In the genomic region with DNA sequence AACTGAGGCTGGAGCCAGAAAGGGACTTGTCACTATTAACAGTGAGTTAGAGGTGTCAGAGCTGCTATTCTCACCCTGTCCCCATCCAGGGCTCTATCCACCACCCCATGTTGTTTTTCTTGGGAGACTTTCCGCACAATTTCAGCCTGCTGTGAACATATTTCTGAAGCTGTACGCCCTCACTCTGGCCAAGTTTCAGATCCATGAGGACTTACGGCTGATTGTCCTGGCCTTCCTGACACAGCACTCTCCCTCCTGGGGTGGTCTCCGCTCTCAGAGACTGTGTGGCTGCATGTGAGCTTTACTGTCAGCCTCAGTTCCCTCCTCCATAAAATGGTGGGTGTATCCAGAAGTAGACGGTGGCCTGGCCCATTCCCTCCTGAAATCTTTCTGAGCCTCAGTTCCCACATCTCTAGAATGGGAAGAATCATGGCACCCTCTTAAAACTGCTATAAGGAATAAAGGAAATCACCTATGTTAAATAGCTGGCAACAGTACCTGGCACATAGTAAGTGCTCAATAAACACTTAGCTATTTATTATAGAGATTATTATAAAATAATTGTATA, we compare ENCODE assay signal across 22 cellular contexts. TPM values are rescaled to one million over a fixed set of nuclear protein-coding genes. Genes with fewer than 3 reads are reported as not detected.
A peak's percentile ranks its signal among the peaks of the same experiment; 100 is the strongest.
DNase-seq lines count a peak whose midpoint lies in the region; ATAC-seq and TF ChIP-seq lines count a peak whose summit lies in the region.
"Had no signal": no experiment of that assay in that cellular context is flagged by ENCODE, and none has a peak within 500 bp of the region (broad histone marks: within the 10 kb centered on the region; RNA-seq: fewer than 3 reads in every experiment).

No MANE protein-coding gene starts in this region.

- no peak for ATAC-seq in GM21619 (IDR thresholded peaks at IDR 0.05; ENCODE audit: unreplicated experiment)

- H3K36me3 ChIP-seq in NT2/D1 (ENCODE audit: insufficient read depth, insufficient read length, low read length): no peaks in the 10 kb centered on the region
- H3K36me3 ChIP-seq in esophagus (ENCODE audit: control insufficient read depth in 2 of 2, insufficient read depth in 2 of 2, low read length in 1 of 2): no peaks in the 10 kb centered on the region
- no peaks in the 10 kb centered on the region for H3K36me3 ChIP-seq in ovary
- no peaks in the 10 kb centered on the region for H3K36me3 ChIP-seq in tibial artery
- H3K36me3 ChIP-seq: BLaER1, upper lobe of left lung had no signal

- H3K4me3 ChIP-seq in NT2/D1 (ENCODE audit: insufficient read length, low read depth): no peak overlapping the region
- H3K4me3 ChIP-seq in esophagus (ENCODE audit: low read depth in 1 of 2, low read length in 2 of 2): no peak overlapping the region
- no peak overlapping the region for H3K4me3 ChIP-seq in ovary
- H3K4me3 ChIP-seq in tibial artery: peak overlapping the region in 1 of 2 donors; percentile 20
- H3K4me3 ChIP-seq: BLaER1, upper lobe of left lung had no signal

- H3K27me3 ChIP-seq in NT2/D1 (ENCODE audit: insufficient read depth, insufficient read length) (no peaks in the 10 kb centered on the region), esophagus (ENCODE audit: control insufficient read depth in 1 of 2, insufficient read depth in 2 of 2, low read length in 2 of 2) (no peaks in the 10 kb centered on the region), ovary (no peaks in the 10 kb centered on the region), tibial artery (no peaks in the 10 kb centered on the region)
- H3K27me3 ChIP-seq: BLaER1, upper lobe of left lung had no signal

- no peak for TF ChIP-seq POLR2A in ovary (IDR thresholded peaks at IDR 0.05)

- H3K9me3 ChIP-seq in NT2/D1 (ENCODE audit: insufficient read depth, low read length) (no peaks in the 10 kb centered on the region), esophagus (ENCODE audit: control insufficient read depth in 2 of 2, insufficient read depth in 1 of 2, low read depth in 1 of 2, low read length in 1 of 2) (no peaks in the 10 kb centered on the region), ovary (no peaks in the 10 kb centered on the region), tibial artery (no peaks in the 10 kb centered on the region)
- H3K9me3 ChIP-seq: BLaER1, upper lobe of left lung had no signal

- H3K27ac ChIP-seq in esophagus (ENCODE audit: low read depth in 2 of 2, low read length in 1 of 2) (peak overlapping the region; percentile 69 to 72), ovary (peak overlapping the region; percentile 34 to 55), tibial artery (peak overlapping the region; percentile 93)
- H3K27ac ChIP-seq: BLaER1, upper lobe of left lung had no signal

- H3K9ac ChIP-seq in NT2/D1 (ENCODE audit: insufficient read length, low read depth): peak overlapping the region; percentile 42
- H3K9ac ChIP-seq: BLaER1 had no signal

- DNase-seq in NT2/D1 (ENCODE audit: low read depth, low spot score) (no peak), ovary (no peak), tibial artery (peak in 1 of 2 donors; percentile 77), amygdala (lab: John Stamatoyannopoulos, UW) (no peak), glomerular visceral epithelial cell (ENCODE audit: extremely low spot score) (no peak)
- DNase-seq: ACHN; activated gamma-delta T cell treated with Interleukin-2 at 50 U/mL for 16 hours; activated T-cell treated with anti-CD3 and anti-CD28 coated beads, Interleukin-2, amount 50 U/mL, for 1 hour; GDM1; glutamatergic neuron; KG1; NCI-H146; NCI-H524 treated with DMSO at 0.1 percent for 48 hours; occipital lobe; stimulated activated naive CD4-positive, alpha-beta T cell treated with Interleukin-2 at 50 U/mL for 16 hours had no signal

- TF ChIP-seq CTCF in ovary (IDR thresholded peaks at IDR 0.05): no peak
- no peak for TF ChIP-seq CTCF in tibial artery (IDR thresholded peaks at IDR 0.05)

- 79 to 84% methylated on average over 5 of the region's 5 CpGs for WGBS in esophagus, 2 donors
- 60 to 74% (median 65%) methylated on average over 5 of the region's 5 CpGs for WGBS in ovary, 3 donors

- H3K4me1 ChIP-seq in NT2/D1 (ENCODE audit: insufficient read depth, insufficient read length) (peaks cover 7% of the 10 kb centered on the region), esophagus (ENCODE audit: control insufficient read depth in 2 of 2, insufficient read depth in 2 of 2, low read length in 1 of 2) (peaks cover 0 to 3% of the 10 kb centered on the region in 2 donors), ovary (ENCODE audit: insufficient read depth) (peaks cover 34% of the 10 kb centered on the region), tibial artery (peaks cover 0 to 72% (median 64%) of the 10 kb centered on the region in 4 donors)
- H3K4me1 ChIP-seq: BLaER1 had no signal

- TF ChIP-seq EP300 in ovary (IDR thresholded peaks at IDR 0.05): no peak

- intact Hi-C loops in ovary (cut with DNase I) (loop anchor here in 2 of 4 donors (5.0 kb wide), 3 partner anchors 42 to 172 kb away; partner anchors contain the start of gene CSNK1A1 (in 1 of the 2)), tibial artery (cut with DNase I; ENCODE audit: low total_unique reads) (loop anchor here (5.0 kb wide), 1 partner anchor 42 kb away; no protein-coding TSS in a partner anchor)

RNA-seq across cellular contexts. Expression of gene IL17B, which starts 0.8 kb away (rescaled TPM):
- polyA plus RNA-seq in esophagus (1 to 10 TPM; 1.4 TPM), ovary (1 to 10 TPM in 1 of 2 donors, not detected in 1; 1.7 TPM)
- under 1 TPM in 2 of 7 donors, not detected in 5; 0.47 to 0.54 TPM for total RNA-seq in ovary
- total RNA-seq: lung microvascular endothelial cell; occipital lobe; SK-MEL-5; T-helper 1 cell treated with Interleukin-12 subunit alpha and Interleukin-12 subunit beta and Interleukin-4 antibody, amounts not matched to agents 30 ng/mL and 1 ng/mL, for 36 hours had no signal

RNA-seq across cellular contexts. Expression of gene PCYOX1L, which starts 22.0 kb away (rescaled TPM):
- polyA plus RNA-seq in esophagus: 1 to 10 TPM; 2.7 to 5.7 TPM
- total RNA-seq in ovary: 10 to 100 TPM in 2 of 7 donors, 1 to 10 TPM in 5; 5.8 to 11.5 (median 8.8) TPM
- polyA plus RNA-seq in ovary: 10 to 100 TPM in 1 of 2 donors, 1 to 10 TPM in 1; 7.1 to 15.2 TPM

RNA-seq across cellular contexts. Expression of gene GRPEL2, which starts 34.6 kb away (rescaled TPM):
- polyA plus RNA-seq in esophagus (10 to 100 TPM; 18.5 to 78.7 TPM), ovary (1 to 10 TPM; 5.9 to 6.8 TPM)
- total RNA-seq in ovary: 10 to 100 TPM in 6 of 7 donors, 1 to 10 TPM in 1; 7.8 to 17.5 (median 13.0) TPM
